Comparison of ENCODE assay signal across 8 cellular contexts in genomic region chr6:106794129-106794528, GRCh38.
"Had no signal": no experiment of that assay in that cellular context is flagged by ENCODE, and none has a peak within 500 bp of the region (broad histone marks: within the 10 kb centered on the region; RNA-seq: fewer than 3 reads in every experiment).

No MANE protein-coding gene starts in this region.

- DNase-seq: GM23248, H9, HCEC 1CT, HFFc6, KBM-7 had no signal

- H3K9me3 Mint-ChIP-seq: H9, HFFc6, IgD-negative memory B cell had no signal

- H3K36me3 Mint-ChIP-seq: IgD-negative memory B cell had no signal

- H3K27ac Mint-ChIP-seq: H9, HFFc6, IgD-negative memory B cell had no signal

- H3K27ac ChIP-seq: GM23248, HL-60 had no signal

- H3K4me3 ChIP-seq: GM23248 had no signal

- ATAC-seq: HepG2 had no signal

- H3K4me3 Mint-ChIP-seq: H9, HFFc6, IgD-negative memory B cell had no signal
